ENCODE assay signal across 14 cellular contexts in genomic region chr1:212124891-212125582, GRCh38.
DNase-seq lines count a peak whose midpoint lies in the region; ATAC-seq and TF ChIP-seq lines count a peak whose summit lies in the region.
"Had no signal": no experiment of that assay in that cellular context is flagged by ENCODE, and none has a peak within 500 bp of the region (broad histone marks: within the 10 kb centered on the region; RNA-seq: fewer than 3 reads in every experiment).

No MANE protein-coding gene starts in this region.

- no peaks in the 10 kb centered on the region for H3K27me3 Mint-ChIP-seq in activated CD8-positive, alpha-beta T cell treated with anti-CD3 and anti-CD28 coated beads, Interleukin-2, amount 10 ng/mL, durations not matched to agents 7 days and 5 days (ENCODE audit: low read depth)
- no peaks in the 10 kb centered on the region for H3K27me3 Mint-ChIP-seq in activated CD8-positive, alpha-beta T cell treated with anti-CD3 and anti-CD28 coated beads for 36 hours
- no peaks in the 10 kb centered on the region for H3K27me3 Mint-ChIP-seq in natural killer cell treated with Interleukin-12 subunit alpha and Interleukin-12 subunit beta and Interleukin-15 and Interleukin-18, amount 100 ng/mL, for 72 hours
- H3K27me3 Mint-ChIP-seq: activated naive CD4-positive, alpha-beta T cell treated with anti-CD3 and anti-CD28 coated beads, Interleukin-2, amount 50 U/mL, for 24 hours had no signal

- peak; percentile 39 for DNase-seq in activated CD8-positive, alpha-beta T cell treated with anti-CD3 and anti-CD28 coated beads, Interleukin-2, amount 10 ng/mL, durations not matched to agents 7 days and 5 days
- DNase-seq in activated CD8-positive, alpha-beta T cell treated with anti-CD3 and anti-CD28 coated beads for 36 hours: no peak
- DNase-seq in MV-4-11 (lab: John Stamatoyannopoulos, UW) (peak; percentile 84), choroid plexus epithelial cell (ENCODE audit: low read depth) (peak; percentile 30), NCI-H1048 (lab: John Stamatoyannopoulos, UW) (no peak), NCI-H2227 (lab: John Stamatoyannopoulos, UW; ENCODE audit: unreplicated experiment) (no peak)
- DNase-seq in natural killer cell treated with Interleukin-12 subunit alpha and Interleukin-12 subunit beta and Interleukin-15 and Interleukin-18, amount 100 ng/mL, for 72 hours (ENCODE audit: low spot score): no peak
- DNase-seq: activated CD4-positive, alpha-beta T cell treated with anti-CD3 and anti-CD28 coated beads, Interleukin-2, amount 50 U/mL, for 4 hours; cerebellar nuclear complex; NCI-H1417; NCI-H526 had no signal

- peaks cover 30% of the 10 kb centered on the region for H3K36me3 Mint-ChIP-seq in activated CD8-positive, alpha-beta T cell treated with anti-CD3 and anti-CD28 coated beads, Interleukin-2, amount 10 ng/mL, durations not matched to agents 7 days and 5 days (ENCODE audit: low read depth)
- H3K36me3 Mint-ChIP-seq in activated CD8-positive, alpha-beta T cell treated with anti-CD3 and anti-CD28 coated beads for 36 hours (ENCODE audit: low read depth): peaks cover 7% of the 10 kb centered on the region
- H3K36me3 Mint-ChIP-seq in natural killer cell treated with Interleukin-12 subunit alpha and Interleukin-12 subunit beta and Interleukin-15 and Interleukin-18, amount 100 ng/mL, for 72 hours: peaks cover 4% of the 10 kb centered on the region
- H3K36me3 Mint-ChIP-seq: activated naive CD4-positive, alpha-beta T cell treated with anti-CD3 and anti-CD28 coated beads, Interleukin-2, amount 50 U/mL, for 24 hours had no signal

- no peak overlapping the region for H3K4me3 ChIP-seq in choroid plexus epithelial cell (ENCODE audit: low read depth, low read length)
- H3K4me3 ChIP-seq: upper lobe of left lung had no signal

- intact Hi-C loops in activated CD8-positive, alpha-beta T cell treated with anti-CD3 and anti-CD28 coated beads for 36 hours (cut with micrococcal nuclease): no loop called here

- H3K4me3 Mint-ChIP-seq in activated CD8-positive, alpha-beta T cell treated with anti-CD3 and anti-CD28 coated beads, Interleukin-2, amount 10 ng/mL, durations not matched to agents 7 days and 5 days: no peak overlapping the region
- no peak overlapping the region for H3K4me3 Mint-ChIP-seq in activated CD8-positive, alpha-beta T cell treated with anti-CD3 and anti-CD28 coated beads for 36 hours
- no peak overlapping the region for H3K4me3 Mint-ChIP-seq in natural killer cell treated with Interleukin-12 subunit alpha and Interleukin-12 subunit beta and Interleukin-15 and Interleukin-18, amount 100 ng/mL, for 72 hours
- H3K4me3 Mint-ChIP-seq: activated naive CD4-positive, alpha-beta T cell treated with anti-CD3 and anti-CD28 coated beads, Interleukin-2, amount 50 U/mL, for 24 hours had no signal

- no peak for TF ChIP-seq CTCF in activated CD8-positive, alpha-beta T cell treated with anti-CD3 and anti-CD28 coated beads for 36 hours (IDR thresholded peaks at IDR 0.05)
- no peak for TF ChIP-seq CTCF in choroid plexus epithelial cell (conservative IDR thresholded peaks at IDR 0.05; ENCODE audit: low read depth, low read length)

- peak; percentile 76 for ATAC-seq in activated CD8-positive, alpha-beta T cell treated with anti-CD3 and anti-CD28 coated beads, Interleukin-2, amount 10 ng/mL, durations not matched to agents 7 days and 5 days
- ATAC-seq in activated CD8-positive, alpha-beta T cell treated with anti-CD3 and anti-CD28 coated beads for 36 hours: no peak
- ATAC-seq in natural killer cell treated with Interleukin-12 subunit alpha and Interleukin-12 subunit beta and Interleukin-15 and Interleukin-18, amount 100 ng/mL, for 72 hours: peak; percentile 66 to 69
- ATAC-seq in HG03095 (IDR thresholded peaks at IDR 0.05; ENCODE audit: unreplicated experiment): no peak

- H3K27ac Mint-ChIP-seq in activated CD8-positive, alpha-beta T cell treated with anti-CD3 and anti-CD28 coated beads, Interleukin-2, amount 10 ng/mL, durations not matched to agents 7 days and 5 days: peak overlapping the region; percentile 42
- H3K27ac Mint-ChIP-seq in activated CD8-positive, alpha-beta T cell treated with anti-CD3 and anti-CD28 coated beads for 36 hours: no peak overlapping the region
- H3K27ac Mint-ChIP-seq in natural killer cell treated with Interleukin-12 subunit alpha and Interleukin-12 subunit beta and Interleukin-15 and Interleukin-18, amount 100 ng/mL, for 72 hours: no peak overlapping the region
- H3K27ac Mint-ChIP-seq: activated naive CD4-positive, alpha-beta T cell treated with anti-CD3 and anti-CD28 coated beads, Interleukin-2, amount 50 U/mL, for 24 hours had no signal

- H3K4me1 Mint-ChIP-seq in activated CD8-positive, alpha-beta T cell treated with anti-CD3 and anti-CD28 coated beads, Interleukin-2, amount 10 ng/mL, durations not matched to agents 7 days and 5 days (ENCODE audit: low read depth): peaks cover 26% of the 10 kb centered on the region
- H3K4me1 Mint-ChIP-seq in activated CD8-positive, alpha-beta T cell treated with anti-CD3 and anti-CD28 coated beads for 36 hours (ENCODE audit: low read depth): peaks cover 4% of the 10 kb centered on the region
- peaks cover 7 to 11% of the 10 kb centered on the region in 2 donors for H3K4me1 Mint-ChIP-seq in natural killer cell treated with Interleukin-12 subunit alpha and Interleukin-12 subunit beta and Interleukin-15 and Interleukin-18, amount 100 ng/mL, for 72 hours (ENCODE audit: low read depth in 2 of 2)

- H3K9me3 Mint-ChIP-seq in activated CD8-positive, alpha-beta T cell treated with anti-CD3 and anti-CD28 coated beads, Interleukin-2, amount 10 ng/mL, durations not matched to agents 7 days and 5 days (ENCODE audit: insufficient read depth): no peaks in the 10 kb centered on the region
- H3K9me3 Mint-ChIP-seq in activated CD8-positive, alpha-beta T cell treated with anti-CD3 and anti-CD28 coated beads for 36 hours: no peaks in the 10 kb centered on the region
- no peaks in the 10 kb centered on the region for H3K9me3 Mint-ChIP-seq in natural killer cell treated with Interleukin-12 subunit alpha and Interleukin-12 subunit beta and Interleukin-15 and Interleukin-18, amount 100 ng/mL, for 72 hours
- H3K9me3 Mint-ChIP-seq: activated naive CD4-positive, alpha-beta T cell treated with anti-CD3 and anti-CD28 coated beads, Interleukin-2, amount 50 U/mL, for 24 hours had no signal

- CTCF ChIA-PET in activated CD8-positive, alpha-beta T cell treated with anti-CD3 and anti-CD28 coated beads, Interleukin-2, amount 10 ng/mL, durations not matched to agents 7 days and 5 days (lab: Charles Lee): interaction anchor here (1.1 kb wide), 1 partner anchor 166 kb away, joined by 3 read pairs; no protein-coding TSS in a partner anchor
- CTCF ChIA-PET in activated CD8-positive, alpha-beta T cell treated with anti-CD3 and anti-CD28 coated beads for 36 hours (lab: Charles Lee): interaction anchor here (1.2 kb wide), 1 partner anchor 243 kb away, joined by 4 read pairs; no protein-coding TSS in a partner anchor

- POLR2A ChIA-PET in activated CD8-positive, alpha-beta T cell treated with anti-CD3 and anti-CD28 coated beads, Interleukin-2, amount 10 ng/mL, durations not matched to agents 7 days and 5 days (lab: Charles Lee): no interaction called here
- POLR2A ChIA-PET in activated CD8-positive, alpha-beta T cell treated with anti-CD3 and anti-CD28 coated beads for 36 hours (lab: Charles Lee): no interaction called here

Comparison
In these comparisons a context has a peak if more than half of its experiments do, and no peak if none do; other contexts are left out.
1. ATAC-seq: peak in activated CD8-positive, alpha-beta T cell treated with anti-CD3 and anti-CD28 coated beads, Interleukin-2, amount 10 ng/mL, durations not matched to agents 7 days and 5 days (single experiment) and natural killer cell treated with Interleukin-12 subunit alpha and Interleukin-12 subunit beta and Interleukin-15 and Interleukin-18, amount 100 ng/mL, for 72 hours (2 of 2); none in activated CD8-positive, alpha-beta T cell treated with anti-CD3 and anti-CD28 coated beads for 36 hours (single experiment) and HG03095 (single experiment).
2. DNase-seq: peak in activated CD8-positive, alpha-beta T cell treated with anti-CD3 and anti-CD28 coated beads, Interleukin-2, amount 10 ng/mL, durations not matched to agents 7 days and 5 days (single experiment), MV-4-11 (single experiment) and choroid plexus epithelial cell (single experiment); none in activated CD8-positive, alpha-beta T cell treated with anti-CD3 and anti-CD28 coated beads for 36 hours (single experiment), natural killer cell treated with Interleukin-12 subunit alpha and Interleukin-12 subunit beta and Interleukin-15 and Interleukin-18, amount 100 ng/mL, for 72 hours (single experiment), NCI-H1048 (single experiment) and NCI-H2227 (single experiment).